1 cellular context compared by ENCODE assay signal in genomic region chr10:3811331-3811870, GRCh38.
A peak's percentile ranks its signal among the peaks of the same experiment; 100 is the strongest.
TF ChIP-seq lines count a peak whose summit lies in the region.

No MANE protein-coding gene starts in this region.

TF ChIP-seq in K562, 482 proteins besides CTCF, POLR2A, EP300 and RAD21 (continued from another document and continues in another):
- no peak for TF ChIP-seq TOE1 (IDR thresholded peaks at IDR 0.05; ENCODE audit: borderline replicate concordance)
- no peak for TF ChIP-seq TOE1 (CRISPR knock-in tag; IDR thresholded peaks at IDR 0.05; ENCODE audit: borderline replicate concordance, low read depth)
- TF ChIP-seq RAD51 (IDR thresholded peaks at IDR 0.05; ENCODE audit: borderline replicate concordance, low read depth), result no peak
- TF ChIP-seq ZNF830 (CRISPR knock-in tag; IDR thresholded peaks at IDR 0.05), result no peak
- TF ChIP-seq MYNN (IDR thresholded peaks at IDR 0.05), result no peak
- no peak for TF ChIP-seq MYNN (CRISPR knock-in tag; IDR thresholded peaks at IDR 0.05)
- TF ChIP-seq GTF2E2 (tag; IDR thresholded peaks at IDR 0.05), result 0 out of 2 replicates have a peak, but pooled peaks have one; percentile 6
- TF ChIP-seq HDAC1 (IDR thresholded peaks at IDR 0.05), result no peak
- no peak for TF ChIP-seq NFATC3 (IDR thresholded peaks at IDR 0.05)
- no peak for TF ChIP-seq TARDBP (IDR thresholded peaks at IDR 0.05)
- TF ChIP-seq L3MBTL2 (IDR thresholded peaks at IDR 0.05), result peak; percentile 37; the same call in 1 of the 2 replicates
- TF ChIP-seq ELK1 (CRISPR knock-in tag; IDR thresholded peaks at IDR 0.05), result no peak
- peak; percentile 45; the same call in 1 of the 2 replicates for TF ChIP-seq CREB3 (tag; conservative IDR thresholded peaks at IDR 0.05; ENCODE audit: low read depth)
- no peak for TF ChIP-seq ZNF586 (CRISPR knock-in tag; conservative IDR thresholded peaks at IDR 0.05)
- TF ChIP-seq MCM7 (IDR thresholded peaks at IDR 0.05), result no peak
- no peak for TF ChIP-seq ZBTB40 (IDR thresholded peaks at IDR 0.05)
- TF ChIP-seq ZBTB40 (CRISPR knock-in tag; IDR thresholded peaks at IDR 0.05), result no peak
- TF ChIP-seq CREM (IDR thresholded peaks at IDR 0.05; ENCODE audit: low read depth), result no peak
- no peak for TF ChIP-seq SLC30A9 (CRISPR knock-in tag; IDR thresholded peaks at IDR 0.05)
- TF ChIP-seq DLX4 (CRISPR knock-in tag; IDR thresholded peaks at IDR 0.05), result no peak
- no peak for TF ChIP-seq ZNF3 (CRISPR knock-in tag; IDR thresholded peaks at IDR 0.05)
- no peak for TF ChIP-seq FOXK1 (CRISPR knock-in tag; IDR thresholded peaks at IDR 0.05; ENCODE audit: borderline replicate concordance)
- TF ChIP-seq IRF9 (tag; IDR thresholded peaks at IDR 0.05), result no peak
- TF ChIP-seq TCF3 (CRISPR knock-in tag; IDR thresholded peaks at IDR 0.05), result no peak
- no peak for TF ChIP-seq NUFIP1 (IDR thresholded peaks at IDR 0.05; ENCODE audit: partially characterized antibody)
- TF ChIP-seq NR4A1 (CRISPR knock-in tag; IDR thresholded peaks at IDR 0.05), result no peak
- no peak for TF ChIP-seq NR4A1 (tag; IDR thresholded peaks at IDR 0.05)
- TF ChIP-seq STAT5A (IDR thresholded peaks at IDR 0.05; ENCODE audit: borderline replicate concordance, low read length), result no peak
- TF ChIP-seq RUNX1 (IDR thresholded peaks at IDR 0.05; ENCODE audit: low read depth), result no peak
- TF ChIP-seq ZNF354B (CRISPR knock-in tag; IDR thresholded peaks at IDR 0.05), result no peak
- no peak for TF ChIP-seq PBX2 (CRISPR knock-in tag; IDR thresholded peaks at IDR 0.05; ENCODE audit: low read depth)
- no peak for TF ChIP-seq PBX2 (tag; conservative IDR thresholded peaks at IDR 0.05; ENCODE audit: low read depth)
- no peak for TF ChIP-seq ZSCAN29 (IDR thresholded peaks at IDR 0.05)
- TF ChIP-seq NFYB (IDR thresholded peaks at IDR 0.05; ENCODE audit: extremely low read depth, insufficient read length), result no peak
- TF ChIP-seq DACH1 (IDR thresholded peaks at IDR 0.05; ENCODE audit: partially characterized antibody), result no peak
- TF ChIP-seq MXD1 (CRISPR knock-in tag; IDR thresholded peaks at IDR 0.05; ENCODE audit: borderline replicate concordance, poor library complexity, severe bottlenecking), result no peak
- TF ChIP-seq ZNF324 (CRISPR knock-in tag; IDR thresholded peaks at IDR 0.05), result no peak
- no peak for TF ChIP-seq ZNF124 (CRISPR knock-in tag; IDR thresholded peaks at IDR 0.05)
